8 cellular contexts compared by ENCODE assay signal in genomic region chr16:23640959-23641765, GRCh38. TPM values are rescaled to one million over a fixed set of nuclear protein-coding genes. Genes with fewer than 3 reads are reported as not detected.
DNase-seq lines count a peak whose midpoint lies in the region; ATAC-seq and TF ChIP-seq lines count a peak whose summit lies in the region.

DCTN5 (plus strand) TSS chr16:23641466; CDS start chr16:23641543, 77 bp downstream.
PALB2 (minus strand) TSS chr16:23641310; CDS start chr16:23641157, 153 bp downstream.

- WGBS in tibial nerve, 2 donors: 1 to 2% methylated on average over 29 to 55 of the region's 62 CpGs

- peaks cover 22% of the 10 kb centered on the region for H3K36me3 ChIP-seq in cardiac muscle cell
- no peaks in the 10 kb centered on the region for H3K36me3 ChIP-seq in parathyroid adenoma (ENCODE audit: control insufficient read depth, insufficient read depth, low read length)
- peaks cover 0 to 39% (median 4%) of the 10 kb centered on the region in 3 donors for H3K36me3 ChIP-seq in tibial nerve

- H3K4me1 ChIP-seq in cardiac muscle cell (ENCODE audit: low read depth) (peaks cover 8% of the 10 kb centered on the region), parathyroid adenoma (no peaks in the 10 kb centered on the region), tibial nerve (peaks cover 0 to 33% (median 20%) of the 10 kb centered on the region in 4 donors)

- H3K9me3 Mint-ChIP-seq in activated naive CD8-positive, alpha-beta T cell treated with anti-CD3 and anti-CD28 coated beads, Interleukin-2, amount 50 U/mL, for 24 hours: no peaks in the 10 kb centered on the region

- peak within 1 kb of the TSS; percentile 99 for H3K4me3 Mint-ChIP-seq in activated naive CD8-positive, alpha-beta T cell treated with anti-CD3 and anti-CD28 coated beads, Interleukin-2, amount 50 U/mL, for 24 hours

- H3K27me3 ChIP-seq in cardiac muscle cell (no peaks in the 10 kb centered on the region), parathyroid adenoma (ENCODE audit: control insufficient read depth, insufficient read depth, low read length) (no peaks in the 10 kb centered on the region), tibial nerve (no peaks in the 10 kb centered on the region)

- peak; percentile 82 for DNase-seq in GM12864 (ENCODE audit: low read depth)
- DNase-seq in NCI-H1417 (lab: John Stamatoyannopoulos, UW): peak; percentile 81 to 95 (median 92)
- DNase-seq in SW 1271 (lab: John Stamatoyannopoulos, UW): peak; percentile 45 to 87
- DNase-seq in activated naive CD8-positive, alpha-beta T cell treated with anti-CD3 and anti-CD28 coated beads, Interleukin-2, amount 50 U/mL, for 24 hours: peak; percentile 89
- peak; percentile 95 to 96 for DNase-seq in cardiac muscle cell (ENCODE audit: low read depth in 1 of 2, low spot score in 1 of 2)
- DNase-seq in tibial nerve (ENCODE audit: low spot score in 2 of 2): peak; percentile 83 to 88

- H3K27ac Mint-ChIP-seq in activated naive CD8-positive, alpha-beta T cell treated with anti-CD3 and anti-CD28 coated beads, Interleukin-2, amount 50 U/mL, for 24 hours: peak within 1 kb of the TSS; percentile 96

- H3K4me3 ChIP-seq in GM12864 (ENCODE audit: low read depth, low read length): peak within 1 kb of the TSS; percentile 79
- peak within 1 kb of the TSS; percentile 69 for H3K4me3 ChIP-seq in cardiac muscle cell
- H3K4me3 ChIP-seq in parathyroid adenoma (ENCODE audit: low read depth, low read length): peak within 1 kb of the TSS; percentile 91
- H3K4me3 ChIP-seq in tibial nerve: peak within 1 kb of the TSS; percentile 86 to 99 (median 92)

- peak; percentile 53 to 90 for TF ChIP-seq EP300 in tibial nerve (IDR thresholded peaks at IDR 0.05)

- peak in 1 of 2 donors; percentile 43 for TF ChIP-seq POLR2A in tibial nerve (IDR thresholded peaks at IDR 0.05)

- TF ChIP-seq CTCF in GM12864 (IDR thresholded peaks at IDR 0.05; ENCODE audit: low read depth, low read length, missing control alignments) (no peak), cardiac muscle cell (IDR thresholded peaks at IDR 0.05; ENCODE audit: low read depth, low read length) (no peak), parathyroid adenoma (IDR thresholded peaks at IDR 0.05) (no peak), tibial nerve (IDR thresholded peaks at IDR 0.05) (peak in 1 of 5 experiments; percentile 48)

- no peaks in the 10 kb centered on the region for H3K27me3 Mint-ChIP-seq in activated naive CD8-positive, alpha-beta T cell treated with anti-CD3 and anti-CD28 coated beads, Interleukin-2, amount 50 U/mL, for 24 hours

- peak within 1 kb of the TSS; percentile 4 for H3K9ac ChIP-seq in parathyroid adenoma

- ATAC-seq in HG02759 (IDR thresholded peaks at IDR 0.05; ENCODE audit: unreplicated experiment): peak; percentile 96
- ATAC-seq in activated naive CD8-positive, alpha-beta T cell treated with anti-CD3 and anti-CD28 coated beads, Interleukin-2, amount 50 U/mL, for 24 hours: peak; percentile 99

- peaks cover 30% of the 10 kb centered on the region for H3K4me1 Mint-ChIP-seq in activated naive CD8-positive, alpha-beta T cell treated with anti-CD3 and anti-CD28 coated beads, Interleukin-2, amount 50 U/mL, for 24 hours

- H3K79me2 ChIP-seq in parathyroid adenoma: peaks cover 11% of the 10 kb centered on the region

- peak within 1 kb of the TSS; percentile 82 for H3K27ac ChIP-seq in cardiac muscle cell
- peak within 1 kb of the TSS; percentile 58 for H3K27ac ChIP-seq in parathyroid adenoma
- H3K27ac ChIP-seq in tibial nerve: peak within 1 kb of the TSS; percentile 58 to 88 (median 84)

- peak within 1 kb of the TSS; percentile 83 for H3K4me2 ChIP-seq in parathyroid adenoma (ENCODE audit: low read length)

- H3K9me3 ChIP-seq in cardiac muscle cell (ENCODE audit: low read depth): no peaks in the 10 kb centered on the region
- H3K9me3 ChIP-seq in parathyroid adenoma (ENCODE audit: control insufficient read depth, low read length): no peaks in the 10 kb centered on the region
- H3K9me3 ChIP-seq in tibial nerve: no peaks in the 10 kb centered on the region

- peak within 1 kb of the TSS; percentile 83 for H2AFZ ChIP-seq in parathyroid adenoma

- H3K36me3 Mint-ChIP-seq in activated naive CD8-positive, alpha-beta T cell treated with anti-CD3 and anti-CD28 coated beads, Interleukin-2, amount 50 U/mL, for 24 hours (ENCODE audit: low read depth): peaks cover 32% of the 10 kb centered on the region

RNA-seq across cellular contexts. Expression of gene DCTN5, which starts in this region (rescaled TPM):
- 22.8 and 42.8 TPM in 2 replicates for total RNA-seq in cardiac muscle cell
- 39.0 and 39.2 TPM in 2 replicates for polyA plus RNA-seq in cardiac muscle cell
- 10 to 100 TPM; 23.1 to 28.8 (median 27.3) TPM for total RNA-seq in tibial nerve

RNA-seq across cellular contexts. Expression of gene PALB2, which starts in this region (rescaled TPM):
- total RNA-seq in cardiac muscle cell: 8.3 and 9.5 TPM in 2 replicates
- 10.8 and 13.8 TPM in 2 replicates for polyA plus RNA-seq in cardiac muscle cell
- total RNA-seq in tibial nerve: 10 to 100 TPM in 3 of 4 donors, 1 to 10 TPM in 1; 9.6 to 19.0 (median 10.7) TPM

Comparison
In these comparisons a context has a peak if more than half of its experiments do, and no peak if none do; other contexts are left out.
1. Peak in every context shown above with its lines: DNase-seq, ATAC-seq, H3K4me3 ChIP-seq and H3K27ac ChIP-seq.